Comparison of ENCODE assay signal across 1 cellular context in the genomic region with DNA sequence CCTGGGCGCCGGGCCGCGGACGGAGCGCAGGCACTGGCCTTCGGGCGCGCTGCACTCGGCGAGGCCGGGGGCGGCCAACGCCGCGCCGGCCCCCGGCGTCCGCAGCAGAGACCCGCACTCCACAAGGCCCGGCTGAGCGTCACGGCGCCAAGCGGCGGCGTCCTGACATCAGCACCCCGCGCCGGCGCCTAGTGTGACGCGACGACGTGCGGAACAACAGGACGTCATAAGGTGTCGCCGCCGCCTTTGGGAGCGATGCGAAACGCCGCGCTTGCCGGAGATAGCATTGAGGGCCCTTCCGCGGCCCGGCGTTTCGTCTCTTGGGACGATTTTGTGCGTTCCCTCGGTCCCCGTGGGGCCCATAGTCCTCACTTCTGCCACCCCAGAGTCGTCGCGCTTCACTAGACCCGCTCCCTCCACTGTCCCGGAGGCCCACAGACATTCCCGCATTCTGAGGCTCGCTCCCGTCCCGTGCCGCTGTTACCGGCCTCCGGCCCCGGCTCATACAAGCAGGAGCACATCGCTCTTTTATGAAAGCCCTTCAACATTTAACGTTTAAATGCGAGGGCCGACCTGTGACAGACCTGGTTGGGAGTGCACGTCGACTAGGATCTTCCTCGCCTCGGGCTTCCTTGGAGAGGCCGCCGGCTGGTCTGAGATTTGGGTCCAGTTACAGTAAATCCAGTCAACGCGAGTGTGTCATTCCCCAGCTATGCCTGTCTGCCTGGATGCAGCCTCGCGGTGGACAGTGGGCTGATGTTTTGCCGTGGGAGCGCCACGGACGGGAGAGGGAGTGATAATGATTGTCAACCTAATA.
A peak's percentile ranks its signal among the peaks of the same experiment; 100 is the strongest.
TF ChIP-seq lines count a peak whose summit lies in the region.

A gene (minus strand): TSS at position 143 of the 817 bp plus-strand sequence. CDS start 306 bp downstream, outside the sequence.

TF ChIP-seq in HepG2, 621 proteins besides CTCF, POLR2A, EP300 and RAD21 (continued from another document and continues in another):
- TF ChIP-seq, protein P1, sequence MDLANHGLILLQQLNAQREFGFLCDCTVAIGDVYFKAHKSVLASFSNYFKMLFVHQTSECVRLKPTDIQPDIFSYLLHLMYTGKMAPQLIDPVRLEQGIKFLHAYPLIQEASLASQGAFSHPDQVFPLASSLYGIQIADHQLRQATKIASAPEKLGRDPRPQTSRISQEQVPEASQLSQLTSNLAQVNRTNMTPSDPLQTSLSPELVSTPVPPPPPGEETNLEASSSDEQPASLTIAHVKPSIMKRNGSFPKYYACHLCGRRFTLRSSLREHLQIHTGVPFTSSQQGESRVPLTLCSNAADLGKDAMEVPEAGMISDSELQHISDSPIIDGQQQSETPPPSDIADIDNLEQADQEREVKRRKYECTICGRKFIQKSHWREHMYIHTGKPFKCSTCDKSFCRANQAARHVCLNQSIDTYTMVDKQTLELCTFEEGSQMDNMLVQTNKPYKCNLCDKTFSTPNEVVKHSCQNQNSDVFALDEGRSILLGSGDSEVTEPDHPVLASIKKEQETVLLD (CRISPR knock-in tag; IDR thresholded peaks at IDR 0.05; ENCODE audit: low read depth) = peak; percentile 86
- TF ChIP-seq ZNF3 (CRISPR knock-in tag; IDR thresholded peaks at IDR 0.05) (no peak), ZNF678 (CRISPR knock-in tag; IDR thresholded peaks at IDR 0.05) (no peak), SUZ12 (IDR thresholded peaks at IDR 0.05; ENCODE audit: low read depth, low read length) (no peak), ZC3H4 (CRISPR knock-in tag; IDR thresholded peaks at IDR 0.05; ENCODE audit: borderline replicate concordance) (peak; percentile 67; the same call in 1 of the 2 replicates), KDM4B (CRISPR knock-in tag; IDR thresholded peaks at IDR 0.05) (peak; percentile 64; the same call in 1 of the 2 replicates), BCL6 (CRISPR knock-in tag; IDR thresholded peaks at IDR 0.05) (0 out of 2 replicates have a peak, but pooled peaks have one; percentile 25), GZF1 (CRISPR knock-in tag; IDR thresholded peaks at IDR 0.05) (0 out of 2 replicates have a peak, but pooled peaks have one; percentile 34), ZNF296 (CRISPR knock-in tag; conservative IDR thresholded peaks at IDR 0.05) (no peak), TBX3 (IDR thresholded peaks at IDR 0.05; ENCODE audit: borderline replicate concordance) (no peak), ZNF557 (CRISPR knock-in tag; IDR thresholded peaks at IDR 0.05) (no peak; the same call in 1 of the 2 replicates), ZNF446 (CRISPR knock-in tag; IDR thresholded peaks at IDR 0.05) (no peak), NFKBIZ (CRISPR knock-in tag; IDR thresholded peaks at IDR 0.05) (no peak), ZNF749 (CRISPR knock-in tag; IDR thresholded peaks at IDR 0.05; ENCODE audit: borderline replicate concordance) (no peak), SP1 (IDR thresholded peaks at IDR 0.05) (no peak), SP1 (CRISPR knock-in tag; IDR thresholded peaks at IDR 0.05) (peak; percentile 71), ZNF260 (CRISPR knock-in tag; IDR thresholded peaks at IDR 0.05; ENCODE audit: borderline replicate concordance, low read depth) (no peak), NFE2L1 (CRISPR knock-in tag; IDR thresholded peaks at IDR 0.05; ENCODE audit: borderline replicate concordance) (no peak), ZNF883 (CRISPR knock-in tag; IDR thresholded peaks at IDR 0.05; ENCODE audit: not compliant biosample characterization) (peak; percentile 68), ZNF577 (CRISPR knock-in tag; IDR thresholded peaks at IDR 0.05; ENCODE audit: borderline replicate concordance, low read depth) (no peak), ZNF652 (CRISPR knock-in tag; IDR thresholded peaks at IDR 0.05; ENCODE audit: borderline replicate concordance, low read depth) (no peak), ZNF382 (CRISPR knock-in tag; IDR thresholded peaks at IDR 0.05; ENCODE audit: borderline replicate concordance) (no peak), KDM5B (CRISPR knock-in tag; IDR thresholded peaks at IDR 0.05; ENCODE audit: borderline replicate concordance) (peak; percentile 40), ZKSCAN1 (IDR thresholded peaks at IDR 0.05; ENCODE audit: low read length) (peak; percentile 70; the same call in 1 of the 2 replicates)
- TF ChIP-seq, protein P2, sequence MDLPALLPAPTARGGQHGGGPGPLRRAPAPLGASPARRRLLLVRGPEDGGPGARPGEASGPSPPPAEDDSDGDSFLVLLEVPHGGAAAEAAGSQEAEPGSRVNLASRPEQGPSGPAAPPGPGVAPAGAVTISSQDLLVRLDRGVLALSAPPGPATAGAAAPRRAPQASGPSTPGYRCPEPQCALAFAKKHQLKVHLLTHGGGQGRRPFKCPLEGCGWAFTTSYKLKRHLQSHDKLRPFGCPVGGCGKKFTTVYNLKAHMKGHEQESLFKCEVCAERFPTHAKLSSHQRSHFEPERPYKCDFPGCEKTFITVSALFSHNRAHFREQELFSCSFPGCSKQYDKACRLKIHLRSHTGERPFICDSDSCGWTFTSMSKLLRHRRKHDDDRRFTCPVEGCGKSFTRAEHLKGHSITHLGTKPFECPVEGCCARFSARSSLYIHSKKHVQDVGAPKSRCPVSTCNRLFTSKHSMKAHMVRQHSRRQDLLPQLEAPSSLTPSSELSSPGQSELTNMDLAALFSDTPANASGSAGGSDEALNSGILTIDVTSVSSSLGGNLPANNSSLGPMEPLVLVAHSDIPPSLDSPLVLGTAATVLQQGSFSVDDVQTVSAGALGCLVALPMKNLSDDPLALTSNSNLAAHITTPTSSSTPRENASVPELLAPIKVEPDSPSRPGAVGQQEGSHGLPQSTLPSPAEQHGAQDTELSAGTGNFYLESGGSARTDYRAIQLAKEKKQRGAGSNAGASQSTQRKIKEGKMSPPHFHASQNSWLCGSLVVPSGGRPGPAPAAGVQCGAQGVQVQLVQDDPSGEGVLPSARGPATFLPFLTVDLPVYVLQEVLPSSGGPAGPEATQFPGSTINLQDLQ (CRISPR knock-in tag; IDR thresholded peaks at IDR 0.05) = no peak
- TF ChIP-seq, protein P3, sequence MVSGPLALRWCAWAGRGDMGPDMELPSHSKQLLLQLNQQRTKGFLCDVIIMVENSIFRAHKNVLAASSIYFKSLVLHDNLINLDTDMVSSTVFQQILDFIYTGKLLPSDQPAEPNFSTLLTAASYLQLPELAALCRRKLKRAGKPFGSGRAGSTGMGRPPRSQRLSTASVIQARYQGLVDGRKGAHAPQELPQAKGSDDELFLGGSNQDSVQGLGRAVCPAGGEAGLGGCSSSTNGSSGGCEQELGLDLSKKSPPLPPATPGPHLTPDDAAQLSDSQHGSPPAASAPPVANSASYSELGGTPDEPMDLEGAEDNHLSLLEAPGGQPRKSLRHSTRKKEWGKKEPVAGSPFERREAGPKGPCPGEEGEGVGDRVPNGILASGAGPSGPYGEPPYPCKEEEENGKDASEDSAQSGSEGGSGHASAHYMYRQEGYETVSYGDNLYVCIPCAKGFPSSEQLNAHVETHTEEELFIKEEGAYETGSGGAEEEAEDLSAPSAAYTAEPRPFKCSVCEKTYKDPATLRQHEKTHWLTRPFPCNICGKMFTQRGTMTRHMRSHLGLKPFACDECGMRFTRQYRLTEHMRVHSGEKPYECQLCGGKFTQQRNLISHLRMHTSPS (CRISPR knock-in tag; IDR thresholded peaks at IDR 0.05; ENCODE audit: low read depth) = no peak
- TF ChIP-seq, protein P4, sequence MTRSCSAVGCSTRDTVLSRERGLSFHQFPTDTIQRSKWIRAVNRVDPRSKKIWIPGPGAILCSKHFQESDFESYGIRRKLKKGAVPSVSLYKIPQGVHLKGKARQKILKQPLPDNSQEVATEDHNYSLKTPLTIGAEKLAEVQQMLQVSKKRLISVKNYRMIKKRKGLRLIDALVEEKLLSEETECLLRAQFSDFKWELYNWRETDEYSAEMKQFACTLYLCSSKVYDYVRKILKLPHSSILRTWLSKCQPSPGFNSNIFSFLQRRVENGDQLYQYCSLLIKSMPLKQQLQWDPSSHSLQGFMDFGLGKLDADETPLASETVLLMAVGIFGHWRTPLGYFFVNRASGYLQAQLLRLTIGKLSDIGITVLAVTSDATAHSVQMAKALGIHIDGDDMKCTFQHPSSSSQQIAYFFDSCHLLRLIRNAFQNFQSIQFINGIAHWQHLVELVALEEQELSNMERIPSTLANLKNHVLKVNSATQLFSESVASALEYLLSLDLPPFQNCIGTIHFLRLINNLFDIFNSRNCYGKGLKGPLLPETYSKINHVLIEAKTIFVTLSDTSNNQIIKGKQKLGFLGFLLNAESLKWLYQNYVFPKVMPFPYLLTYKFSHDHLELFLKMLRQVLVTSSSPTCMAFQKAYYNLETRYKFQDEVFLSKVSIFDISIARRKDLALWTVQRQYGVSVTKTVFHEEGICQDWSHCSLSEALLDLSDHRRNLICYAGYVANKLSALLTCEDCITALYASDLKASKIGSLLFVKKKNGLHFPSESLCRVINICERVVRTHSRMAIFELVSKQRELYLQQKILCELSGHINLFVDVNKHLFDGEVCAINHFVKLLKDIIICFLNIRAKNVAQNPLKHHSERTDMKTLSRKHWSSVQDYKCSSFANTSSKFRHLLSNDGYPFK (CRISPR knock-in tag; IDR thresholded peaks at IDR 0.05; ENCODE audit: borderline replicate concordance) = peak; percentile 24; the same call in 1 of the 2 replicates
- TF ChIP-seq, protein P5, sequence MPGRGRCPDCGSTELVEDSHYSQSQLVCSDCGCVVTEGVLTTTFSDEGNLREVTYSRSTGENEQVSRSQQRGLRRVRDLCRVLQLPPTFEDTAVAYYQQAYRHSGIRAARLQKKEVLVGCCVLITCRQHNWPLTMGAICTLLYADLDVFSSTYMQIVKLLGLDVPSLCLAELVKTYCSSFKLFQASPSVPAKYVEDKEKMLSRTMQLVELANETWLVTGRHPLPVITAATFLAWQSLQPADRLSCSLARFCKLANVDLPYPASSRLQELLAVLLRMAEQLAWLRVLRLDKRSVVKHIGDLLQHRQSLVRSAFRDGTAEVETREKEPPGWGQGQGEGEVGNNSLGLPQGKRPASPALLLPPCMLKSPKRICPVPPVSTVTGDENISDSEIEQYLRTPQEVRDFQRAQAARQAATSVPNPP (CRISPR knock-in tag; IDR thresholded peaks at IDR 0.05) = 0 out of 2 replicates have a peak, but pooled peaks have one; percentile 41
- TF ChIP-seq, protein P6, sequence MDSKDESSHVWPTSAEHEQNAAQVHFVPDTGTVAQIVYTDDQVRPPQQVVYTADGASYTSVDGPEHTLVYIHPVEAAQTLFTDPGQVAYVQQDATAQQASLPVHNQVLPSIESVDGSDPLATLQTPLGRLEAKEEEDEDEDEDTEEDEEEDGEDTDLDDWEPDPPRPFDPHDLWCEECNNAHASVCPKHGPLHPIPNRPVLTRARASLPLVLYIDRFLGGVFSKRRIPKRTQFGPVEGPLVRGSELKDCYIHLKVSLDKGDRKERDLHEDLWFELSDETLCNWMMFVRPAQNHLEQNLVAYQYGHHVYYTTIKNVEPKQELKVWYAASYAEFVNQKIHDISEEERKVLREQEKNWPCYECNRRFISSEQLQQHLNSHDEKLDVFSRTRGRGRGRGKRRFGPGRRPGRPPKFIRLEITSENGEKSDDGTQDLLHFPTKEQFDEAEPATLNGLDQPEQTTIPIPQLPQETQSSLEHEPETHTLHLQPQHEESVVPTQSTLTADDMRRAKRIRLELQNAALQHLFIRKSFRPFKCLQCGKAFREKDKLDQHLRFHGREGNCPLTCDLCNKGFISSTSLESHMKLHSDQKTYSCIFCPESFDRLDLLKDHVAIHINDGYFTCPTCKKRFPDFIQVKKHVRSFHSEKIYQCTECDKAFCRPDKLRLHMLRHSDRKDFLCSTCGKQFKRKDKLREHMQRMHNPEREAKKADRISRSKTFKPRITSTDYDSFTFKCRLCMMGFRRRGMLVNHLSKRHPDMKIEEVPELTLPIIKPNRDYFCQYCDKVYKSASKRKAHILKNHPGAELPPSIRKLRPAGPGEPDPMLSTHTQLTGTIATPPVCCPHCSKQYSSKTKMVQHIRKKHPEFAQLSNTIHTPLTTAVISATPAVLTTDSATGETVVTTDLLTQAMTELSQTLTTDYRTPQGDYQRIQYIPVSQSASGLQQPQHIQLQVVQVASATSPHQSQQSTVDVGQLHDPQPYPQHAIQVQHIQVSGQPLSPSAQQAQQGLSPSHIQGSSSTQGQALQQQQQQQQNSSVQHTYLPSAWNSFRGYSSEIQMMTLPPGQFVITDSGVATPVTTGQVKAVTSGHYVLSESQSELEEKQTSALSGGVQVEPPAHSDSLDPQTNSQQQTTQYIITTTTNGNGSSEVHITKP (CRISPR knock-in tag; IDR thresholded peaks at IDR 0.05; ENCODE audit: low read depth) = no peak
- TF ChIP-seq, protein P7, sequence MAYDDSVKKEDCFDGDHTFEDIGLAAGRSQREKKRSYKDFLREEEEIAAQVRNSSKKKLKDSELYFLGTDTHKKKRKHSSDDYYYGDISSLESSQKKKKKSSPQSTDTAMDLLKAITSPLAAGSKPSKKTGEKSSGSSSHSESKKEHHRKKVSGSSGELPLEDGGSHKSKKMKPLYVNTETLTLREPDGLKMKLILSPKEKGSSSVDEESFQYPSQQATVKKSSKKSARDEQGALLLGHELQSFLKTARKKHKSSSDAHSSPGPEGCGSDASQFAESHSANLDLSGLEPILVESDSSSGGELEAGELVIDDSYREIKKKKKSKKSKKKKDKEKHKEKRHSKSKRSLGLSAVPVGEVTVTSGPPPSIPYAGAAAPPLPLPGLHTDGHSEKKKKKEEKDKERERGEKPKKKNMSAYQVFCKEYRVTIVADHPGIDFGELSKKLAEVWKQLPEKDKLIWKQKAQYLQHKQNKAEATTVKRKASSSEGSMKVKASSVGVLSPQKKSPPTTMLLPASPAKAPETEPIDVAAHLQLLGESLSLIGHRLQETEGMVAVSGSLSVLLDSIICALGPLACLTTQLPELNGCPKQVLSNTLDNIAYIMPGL (CRISPR knock-in tag; IDR thresholded peaks at IDR 0.05; ENCODE audit: borderline replicate concordance in 1 of 2, low read depth in 1 of 2) = no peak; a peak in 2 of 4 replicates
- TF ChIP-seq, protein P8, sequence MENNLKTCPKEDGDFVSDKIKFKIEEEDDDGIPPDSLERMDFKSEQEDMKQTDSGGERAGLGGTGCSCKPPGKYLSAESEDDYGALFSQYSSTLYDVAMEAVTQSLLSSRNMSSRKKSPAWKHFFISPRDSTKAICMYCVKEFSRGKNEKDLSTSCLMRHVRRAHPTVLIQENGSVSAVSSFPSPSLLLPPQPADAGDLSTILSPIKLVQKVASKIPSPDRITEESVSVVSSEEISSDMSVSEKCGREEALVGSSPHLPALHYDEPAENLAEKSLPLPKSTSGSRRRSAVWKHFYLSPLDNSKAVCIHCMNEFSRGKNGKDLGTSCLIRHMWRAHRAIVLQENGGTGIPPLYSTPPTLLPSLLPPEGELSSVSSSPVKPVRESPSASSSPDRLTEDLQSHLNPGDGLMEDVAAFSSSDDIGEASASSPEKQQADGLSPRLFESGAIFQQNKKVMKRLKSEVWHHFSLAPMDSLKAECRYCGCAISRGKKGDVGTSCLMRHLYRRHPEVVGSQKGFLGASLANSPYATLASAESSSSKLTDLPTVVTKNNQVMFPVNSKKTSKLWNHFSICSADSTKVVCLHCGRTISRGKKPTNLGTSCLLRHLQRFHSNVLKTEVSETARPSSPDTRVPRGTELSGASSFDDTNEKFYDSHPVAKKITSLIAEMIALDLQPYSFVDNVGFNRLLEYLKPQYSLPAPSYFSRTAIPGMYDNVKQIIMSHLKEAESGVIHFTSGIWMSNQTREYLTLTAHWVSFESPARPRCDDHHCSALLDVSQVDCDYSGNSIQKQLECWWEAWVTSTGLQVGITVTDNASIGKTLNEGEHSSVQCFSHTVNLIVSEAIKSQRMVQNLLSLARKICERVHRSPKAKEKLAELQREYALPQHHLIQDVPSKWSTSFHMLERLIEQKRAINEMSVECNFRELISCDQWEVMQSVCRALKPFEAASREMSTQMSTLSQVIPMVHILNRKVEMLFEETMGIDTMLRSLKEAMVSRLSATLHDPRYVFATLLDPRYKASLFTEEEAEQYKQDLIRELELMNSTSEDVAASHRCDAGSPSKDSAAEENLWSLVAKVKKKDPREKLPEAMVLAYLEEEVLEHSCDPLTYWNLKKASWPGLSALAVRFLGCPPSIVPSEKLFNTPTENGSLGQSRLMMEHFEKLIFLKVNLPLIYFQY (CRISPR knock-in tag; IDR thresholded peaks at IDR 0.05; ENCODE audit: borderline replicate concordance) = peak; percentile 49
